Comparison of ENCODE assay signal across 14 cellular contexts in the genomic region with DNA sequence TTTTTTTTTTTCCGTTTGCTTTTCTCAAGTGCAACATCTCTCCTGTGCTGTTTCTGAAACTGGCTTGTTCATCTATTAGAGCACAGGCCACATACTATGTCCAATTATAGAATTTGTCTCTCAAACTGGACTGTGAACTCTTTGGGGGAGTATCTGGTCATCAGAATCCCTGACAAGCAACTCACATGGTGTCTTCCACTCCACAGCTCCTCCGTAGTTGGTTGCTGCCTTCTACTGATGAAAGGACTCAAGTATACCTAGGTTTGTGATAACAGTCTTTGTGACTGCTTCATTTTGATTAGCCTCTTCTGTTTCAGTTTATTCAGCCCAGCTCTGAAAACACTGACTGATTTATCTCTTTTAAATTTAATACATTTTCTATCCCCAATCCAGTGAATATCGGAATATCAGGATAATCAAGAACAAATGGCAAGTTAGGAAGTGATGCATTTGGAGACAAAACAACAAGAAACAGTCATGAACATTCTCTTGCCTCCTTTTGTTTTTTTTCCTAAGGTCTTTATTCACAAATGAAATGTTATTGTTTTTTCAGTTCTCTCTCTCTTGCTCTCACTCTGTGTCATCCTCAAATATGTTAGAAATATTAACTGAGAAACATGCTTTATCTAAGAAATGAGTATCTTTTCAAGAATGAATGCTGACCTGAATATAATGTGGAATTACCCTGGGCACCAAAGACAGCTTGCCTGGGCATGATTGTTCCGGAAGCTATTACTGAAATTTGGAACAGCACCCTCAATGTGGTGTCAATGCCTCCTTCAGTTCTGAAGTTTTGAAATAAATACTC. TPM values are rescaled to one million over a fixed set of nuclear protein-coding genes. Genes with fewer than 3 reads are reported as not detected.
DNase-seq lines count a peak whose midpoint lies in the region; ATAC-seq, FAIRE-seq and TF ChIP-seq lines count a peak whose summit lies in the region.
"Had no signal": no experiment of that assay in that cellular context is flagged by ENCODE, and none has a peak within 500 bp of the region (broad histone marks: within the 10 kb centered on the region; RNA-seq: fewer than 3 reads in every experiment).

No MANE protein-coding gene starts in this region.

- intact Hi-C loops in thyroid gland (cut with DNase I): no loop called here
- intact Hi-C loops in Caco-2 (cut with micrococcal nuclease; ENCODE audit: unreplicated experiment): no loop called here
- intact Hi-C loops in activated CD8-positive, alpha-beta T cell treated with anti-CD3 and anti-CD28 coated beads for 36 hours (cut with micrococcal nuclease): no loop called here

- dilution Hi-C loops in keratinocyte (cut with MboI; ENCODE audit: extremely low pct_ligation_motif_present, low sequenced_read_pairs): no loop called here

- peaks cover 54% of the 10 kb centered on the region for H3F3A ChIP-seq in GM23248 (ENCODE audit: insufficient read depth)

- H3K9ac ChIP-seq in GM23248: peak overlapping the region; percentile 37; the same call in 1 of the 2 replicates
- peak overlapping the region; percentile 48 for H3K9ac ChIP-seq in keratinocyte (ENCODE audit: control insufficient read depth, extremely low read depth, insufficient read depth, low read length)

- H3K9me3 Mint-ChIP-seq in Caco-2 (ENCODE audit: unreplicated experiment): no peaks in the 10 kb centered on the region
- H3K9me3 Mint-ChIP-seq in activated CD8-positive, alpha-beta T cell treated with anti-CD3 and anti-CD28 coated beads for 36 hours: no peaks in the 10 kb centered on the region

- H3K4me3 Mint-ChIP-seq in Caco-2 (ENCODE audit: unreplicated experiment): no peak overlapping the region
- H3K4me3 Mint-ChIP-seq in activated CD8-positive, alpha-beta T cell treated with anti-CD3 and anti-CD28 coated beads for 36 hours: no peak overlapping the region
- H3K4me3 Mint-ChIP-seq: natural killer cell treated with Interleukin-12 subunit alpha and Interleukin-12 subunit beta and Interleukin-15 and Interleukin-18, amount 100 ng/mL, for 72 hours had no signal

- no peak for TF ChIP-seq POLR2A in thyroid gland (IDR thresholded peaks at IDR 0.05)

- CTCF ChIA-PET in Caco-2 (lab: Charles Lee): no interaction called here
- CTCF ChIA-PET in activated CD8-positive, alpha-beta T cell treated with anti-CD3 and anti-CD28 coated beads for 36 hours (lab: Charles Lee): no interaction called here

- 4 to 5% methylated on average over 4 of the region's 4 CpGs for WGBS in GM23248 (ENCODE audit: low coverage in 1 of 2, low lambda C conversion rate in 2 of 2, missing lambda C conversion rate in 2 of 2), 2 experiments
- WGBS in thyroid gland, 2 donors: 54 to 59% methylated on average over 4 of the region's 4 CpGs

- in situ Hi-C loops in GM23248 (cut with MboI) (no loop called here), brain microvascular endothelial cell (cut with HindIII; ENCODE audit: low pct_ligation_motif_present, low sequenced_read_pairs) (no loop called here)

- H3K27me3 ChIP-seq in GM23248 (replicated peaks; ENCODE audit: insufficient read depth) (no peaks in the 10 kb centered on the region), brain microvascular endothelial cell (replicated peaks) (no peaks in the 10 kb centered on the region), keratinocyte (ENCODE audit: control insufficient read depth, extremely low read depth, insufficient read depth, low read length) (no peaks in the 10 kb centered on the region), thyroid gland (no peaks in the 10 kb centered on the region), Caco-2 (replicated peaks; ENCODE audit: control insufficient read depth, insufficient read depth, low read length) (no peaks in the 10 kb centered on the region)

- H3K27ac ChIP-seq in GM23248: peak overlapping the region; percentile 91
- peak overlapping the region; percentile 44 for H3K27ac ChIP-seq in brain microvascular endothelial cell
- peak overlapping the region; percentile 80 for H3K27ac ChIP-seq in keratinocyte (ENCODE audit: control insufficient read depth, insufficient read depth, low read length)
- peak overlapping the region; percentile 27 to 70 (median 34) for H3K27ac ChIP-seq in thyroid gland

- no peaks in the 10 kb centered on the region for H3K36me3 Mint-ChIP-seq in Caco-2 (ENCODE audit: insufficient read depth, unreplicated experiment)
- no peaks in the 10 kb centered on the region for H3K36me3 Mint-ChIP-seq in activated CD8-positive, alpha-beta T cell treated with anti-CD3 and anti-CD28 coated beads for 36 hours (ENCODE audit: low read depth)
- H3K36me3 Mint-ChIP-seq: natural killer cell treated with Interleukin-12 subunit alpha and Interleukin-12 subunit beta and Interleukin-15 and Interleukin-18, amount 100 ng/mL, for 72 hours had no signal

- H3K4me1 ChIP-seq in GM23248 (ENCODE audit: insufficient read depth) (peaks cover 69% of the 10 kb centered on the region), keratinocyte (ENCODE audit: control insufficient read depth, extremely low read depth, insufficient read depth, low read length) (peaks cover 51% of the 10 kb centered on the region), thyroid gland (peaks cover 37 to 64% of the 10 kb centered on the region in 2 donors), Caco-2 (no peaks in the 10 kb centered on the region)

- DNase-seq in GM23248: peak; percentile 66
- no peak for DNase-seq in brain microvascular endothelial cell
- peak; percentile 32 for DNase-seq in keratinocyte (ENCODE audit: low read depth, low spot score)
- DNase-seq in thyroid gland: no peak
- no peak for DNase-seq in Caco-2
- no peak for DNase-seq in activated CD8-positive, alpha-beta T cell treated with anti-CD3 and anti-CD28 coated beads for 36 hours
- DNase-seq: activated CD4-positive, CD25-positive, alpha-beta regulatory T cell treated with anti-CD3 and anti-CD28 coated beads, Interleukin-2, amount 50 U/mL, for 72 hours; activated gamma-delta T cell; stimulated activated CD4-positive, alpha-beta T cell treated with anti-CD3 and anti-CD28 coated beads, Interleukin-1b, Interleukin-23, amount 100 ng/mL, for 48 hours; stimulated activated naive CD4-positive, alpha-beta T cell treated with Interleukin-2 at 50 U/mL for 16 hours had no signal

- H3K4me3 ChIP-seq in GM23248: peak overlapping the region; percentile 45
- H3K4me3 ChIP-seq in brain microvascular endothelial cell (ENCODE audit: low read depth, low read length): no peak overlapping the region
- H3K4me3 ChIP-seq in keratinocyte (ENCODE audit: control insufficient read depth in 2 of 3, extremely low read depth in 1 of 3, insufficient read depth in 2 of 3, low read depth in 1 of 3, low read length in 3 of 3): peak overlapping the region in 2 of 3 experiments; percentile 18 to 37
- H3K4me3 ChIP-seq in thyroid gland (replicated peaks in 1 of 3): no peak overlapping the region
- no peak overlapping the region for H3K4me3 ChIP-seq in Caco-2 (ENCODE audit: low read depth, low read length)

- H3K9me3 ChIP-seq in GM23248 (ENCODE audit: low read depth) (no peaks in the 10 kb centered on the region), keratinocyte (ENCODE audit: control insufficient read depth, low read depth, low read length) (no peaks in the 10 kb centered on the region), thyroid gland (no peaks in the 10 kb centered on the region), Caco-2 (no peaks in the 10 kb centered on the region)

- no peaks in the 10 kb centered on the region for H4K20me1 ChIP-seq in GM23248 (ENCODE audit: insufficient read depth)
- no peaks in the 10 kb centered on the region for H4K20me1 ChIP-seq in keratinocyte (ENCODE audit: control insufficient read depth, extremely low read depth, insufficient read depth, low read length)

- POLR2A ChIA-PET in Caco-2 (lab: Charles Lee): no interaction called here
- POLR2A ChIA-PET in activated CD8-positive, alpha-beta T cell treated with anti-CD3 and anti-CD28 coated beads for 36 hours (lab: Charles Lee): no interaction called here

- H3K79me2 ChIP-seq in GM23248 (ENCODE audit: insufficient read depth): peaks cover 93% of the 10 kb centered on the region
- H3K79me2 ChIP-seq in keratinocyte (ENCODE audit: control insufficient read depth, insufficient read depth, low read length): no peaks in the 10 kb centered on the region

- TF ChIP-seq CTCF in brain microvascular endothelial cell (IDR thresholded peaks at IDR 0.05; ENCODE audit: low read depth, low read length, missing control alignments) (no peak), keratinocyte (optimal IDR thresholded peaks at IDR 0.05 in 1 of 3, IDR thresholded peaks at IDR 0.05 in 1 of 3, conservative IDR thresholded peaks at IDR 0.05 in 1 of 3; ENCODE audit: extremely low read depth in 1 of 3, insufficient read depth in 2 of 3, low read length in 3 of 3) (no peak), thyroid gland (IDR thresholded peaks at IDR 0.05) (no peak), Caco-2 (IDR thresholded peaks at IDR 0.05; ENCODE audit: insufficient read depth in 1 of 2, low read depth in 1 of 2, low read length in 1 of 2, severe bottlenecking in 1 of 2, unreplicated experiment in 1 of 2) (no peak)
- no peak for TF ChIP-seq CTCF in activated CD8-positive, alpha-beta T cell treated with anti-CD3 and anti-CD28 coated beads for 36 hours (IDR thresholded peaks at IDR 0.05)

- peaks cover 13% of the 10 kb centered on the region for H3K4me1 Mint-ChIP-seq in Caco-2 (ENCODE audit: low read depth, unreplicated experiment)
- H3K4me1 Mint-ChIP-seq in activated CD8-positive, alpha-beta T cell treated with anti-CD3 and anti-CD28 coated beads for 36 hours (ENCODE audit: low read depth): no peaks in the 10 kb centered on the region

- BruUV-seq in Caco-2 (replicated peaks; lab: Mats Ljungman, UMichigan): no TSS peak

- no peak overlapping the region for H3K27ac Mint-ChIP-seq in Caco-2 (ENCODE audit: unreplicated experiment)
- H3K27ac Mint-ChIP-seq in activated CD8-positive, alpha-beta T cell treated with anti-CD3 and anti-CD28 coated beads for 36 hours: no peak overlapping the region
- H3K27ac Mint-ChIP-seq: natural killer cell treated with Interleukin-12 subunit alpha and Interleukin-12 subunit beta and Interleukin-15 and Interleukin-18, amount 100 ng/mL, for 72 hours had no signal

- peak overlapping the region; percentile 95 for H3K4me2 ChIP-seq in GM23248 (ENCODE audit: unreplicated experiment)
- peak overlapping the region; percentile 82 for H3K4me2 ChIP-seq in keratinocyte (ENCODE audit: control insufficient read depth, extremely low read depth, insufficient read depth, low read depth, low read length)

- peak; percentile 81 for FAIRE-seq in keratinocyte (lab: Jason Lieb, UNC)
- FAIRE-seq: HepG2 had no signal

- ATAC-seq in HG02884 (IDR thresholded peaks at IDR 0.05; ENCODE audit: unreplicated experiment): no peak
- no peak for ATAC-seq in GM18519 (IDR thresholded peaks at IDR 0.05; ENCODE audit: low FRiP score, unreplicated experiment)
- no peak for ATAC-seq in activated CD8-positive, alpha-beta T cell treated with anti-CD3 and anti-CD28 coated beads for 36 hours
- ATAC-seq: HepG2; natural killer cell treated with Interleukin-12 subunit alpha and Interleukin-12 subunit beta and Interleukin-15 and Interleukin-18, amount 100 ng/mL, for 72 hours had no signal

- H3K9me1 ChIP-seq in keratinocyte (ENCODE audit: control insufficient read depth, extremely low read depth, insufficient read depth, low read length): no peaks in the 10 kb centered on the region

- no peaks in the 10 kb centered on the region for H3K27me3 Mint-ChIP-seq in Caco-2 (ENCODE audit: insufficient read depth, unreplicated experiment)
- H3K27me3 Mint-ChIP-seq in activated CD8-positive, alpha-beta T cell treated with anti-CD3 and anti-CD28 coated beads for 36 hours: peaks cover 3% of the 10 kb centered on the region
- H3K27me3 Mint-ChIP-seq: natural killer cell treated with Interleukin-12 subunit alpha and Interleukin-12 subunit beta and Interleukin-15 and Interleukin-18, amount 100 ng/mL, for 72 hours had no signal

- H2AFZ ChIP-seq in GM23248 (no peak overlapping the region), keratinocyte (ENCODE audit: control insufficient read depth, low read length) (peak overlapping the region; percentile 68)

- no peaks in the 10 kb centered on the region for H3K9me2 ChIP-seq in GM23248 (ENCODE audit: insufficient read depth)

- H3K36me3 ChIP-seq in GM23248 (ENCODE audit: low read depth) (no peaks in the 10 kb centered on the region), brain microvascular endothelial cell (replicated peaks) (no peaks in the 10 kb centered on the region), keratinocyte (ENCODE audit: control insufficient read depth in 2 of 2, extremely low read depth in 1 of 2, insufficient read depth in 2 of 2, low read length in 2 of 2) (no peaks in the 10 kb centered on the region), thyroid gland (no peaks in the 10 kb centered on the region), Caco-2 (ENCODE audit: control insufficient read depth, insufficient read depth, low read length) (no peaks in the 10 kb centered on the region)

RNA-seq across cellular contexts. Expression of a gene that starts 51.2 kb away (rescaled TPM):
- 40.0 and 45.7 TPM in 2 replicates for total RNA-seq in GM23248 (2014; rRNA removed; shearing (Covaris generic))
- 85.5 and 94.3 TPM in 2 replicates for polyA plus RNA-seq in GM23248 (2016; fragmentation: Nextera tagmentation; extraction: Ambion mirVana)
- 2.3 to 4.2 TPM (median 2.5 TPM) in 3 replicates for polyA plus RNA-seq in keratinocyte
- polyA plus RNA-seq in keratinocyte (2011; ENCODE audit: low read depth): 0.49 TPM
- 1.6 and 2.1 TPM in 2 replicates for polyA plus RNA-seq in keratinocyte (2011; cell fraction: cytosol; rRNA removed)
- polyA plus RNA-seq in keratinocyte (2011; cell fraction: nucleus; rRNA removed): 4.8 and 5.7 TPM in 2 replicates
- polyA plus RNA-seq in keratinocyte (2012; ENCODE audit: low replicate concordance): 0.89 and 2.8 TPM in 2 replicates
- 17.0 to 24.8 TPM (median 18.5 TPM) in 3 replicates for polyA minus RNA-seq in keratinocyte
- polyA minus RNA-seq in keratinocyte (2011; cell fraction: cytosol; rRNA and poly(A)+ RNA removed): 5.2 TPM
- polyA minus RNA-seq in keratinocyte (2011; cell fraction: nucleus; rRNA and poly(A)+ RNA removed): 10.3 and 21.1 TPM in 2 replicates
- 100 to 1,000 TPM; 116 to 171 (median 152) TPM for total RNA-seq in thyroid gland
- total RNA-seq in Caco-2 (2022): 7.4 and 9.2 TPM in 2 replicates
- total RNA-seq in activated CD8-positive, alpha-beta T cell treated with anti-CD3 and anti-CD28 coated beads for 36 hours: 1 to 10 TPM; 2.3 to 2.8 TPM
- total RNA-seq: HepG2 had no signal
- polyA plus RNA-seq: HepG2 had no signal

Comparison
In these comparisons a context has a peak if more than half of its experiments do, and no peak if none do; other contexts are left out.
1. DNase-seq: peak in GM23248 (single experiment) and keratinocyte (single experiment); none in brain microvascular endothelial cell (single experiment), thyroid gland (0 of 2), Caco-2 (0 of 2) and activated CD8-positive, alpha-beta T cell treated with anti-CD3 and anti-CD28 coated beads for 36 hours (single experiment).
2. H3K27ac ChIP-seq: peak in every context shown above with its lines; median percentile 91 in GM23248; 80 in keratinocyte; 44 in brain microvascular endothelial cell; 34 in thyroid gland.
3. H3K4me3 ChIP-seq: peak in GM23248 (single experiment) and keratinocyte (2 of 3); none in brain microvascular endothelial cell (single experiment), thyroid gland (0 of 3) and Caco-2 (single experiment).